8 cellular contexts compared by ENCODE assay signal in the genomic region with DNA sequence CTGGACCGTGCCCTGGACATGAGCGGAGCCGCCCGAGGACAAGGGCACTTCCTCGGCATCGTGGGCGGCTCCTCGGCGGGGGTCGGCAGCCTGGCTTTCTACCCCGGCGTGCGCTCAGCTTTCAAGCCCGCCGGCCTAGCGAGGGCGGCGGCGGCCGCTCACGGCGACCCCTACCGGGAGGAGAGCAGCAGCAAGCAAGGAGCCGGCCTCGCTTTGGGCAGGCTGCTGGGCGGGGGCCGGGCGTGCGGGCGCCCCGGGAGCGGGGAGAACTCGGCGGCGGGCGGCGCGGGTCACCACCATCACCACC. TPM values are rescaled to one million over a fixed set of nuclear protein-coding genes. Genes with fewer than 3 reads are reported as not detected.
A peak's percentile ranks its signal among the peaks of the same experiment; 100 is the strongest.
DNase-seq lines count a peak whose midpoint lies in the region; ATAC-seq and TF ChIP-seq lines count a peak whose summit lies in the region.

No MANE protein-coding gene starts in this region.

- TF ChIP-seq CTCF in dorsolateral prefrontal cortex (IDR thresholded peaks at IDR 0.05 in 54 of 56, conservative IDR thresholded peaks at IDR 0.05 in 2 of 56; ENCODE audit: low read depth in 1 of 56, partially characterized antibody in 56 of 56) = peak in 24 of 56 donors; percentile 8 to 44 (median 20)

- H3K27me3 ChIP-seq in dorsolateral prefrontal cortex = peaks cover 30 to 100% (median 100%) of the 10 kb centered on the region in 45 donors

- H3K27ac ChIP-seq in dorsolateral prefrontal cortex = no peak overlapping the region

- peak; percentile 25 for ATAC-seq in GM18517 (IDR thresholded peaks at IDR 0.05; ENCODE audit: unreplicated experiment)
- ATAC-seq in HG02970 (IDR thresholded peaks at IDR 0.05; ENCODE audit: low FRiP score, unreplicated experiment) = peak; percentile 55

- intact Hi-C loops in dorsolateral prefrontal cortex (cut with DNase I) = loop anchor here in 1 of 2 donors (10.0 kb wide), 1 partner anchor 841 kb away; no protein-coding TSS in a partner anchor

- peak overlapping the region in 57 of 59 donors; percentile 5 to 62 (median 42) for H3K4me3 ChIP-seq in dorsolateral prefrontal cortex

- peak; percentile 70 for DNase-seq in AG20443 (ENCODE audit: low spot score)
- DNase-seq in NCI-H526 treated with DMSO at 0.1 percent for 48 hours (lab: John Stamatoyannopoulos, UW) = peak; percentile 33
- DNase-seq in dorsolateral prefrontal cortex = no peak
- DNase-seq in myocyte (ENCODE audit: low read depth) = peak; percentile 28
- DNase-seq in inferior parietal cortex (ENCODE audit: extremely low spot score) = no peak
- DNase-seq in mesenteric fat pad (ENCODE audit: low spot score) = no peak

RNA-seq across cellular contexts. Expression of gene PRDM13, which starts 6.7 kb away (rescaled TPM):
- under 1 TPM in 1 of 120 experiments, not detected in 119; 0.13 TPM for total RNA-seq in dorsolateral prefrontal cortex
- total RNA-seq in myocyte = not detected in 2 replicates
- not detected for polyA plus RNA-seq in myocyte (2012)
- total RNA-seq in mesenteric fat pad = not detected

RNA-seq across cellular contexts. Expression of gene CCNC, which starts 44.9 kb away (rescaled TPM):
- total RNA-seq in dorsolateral prefrontal cortex = 10 to 100 TPM; 26.4 to 67.5 (median 43.5) TPM
- total RNA-seq in myocyte = 50.5 and 52.9 TPM in 2 replicates
- polyA plus RNA-seq in myocyte (2012) = 22.2 TPM
- 45.3 TPM for total RNA-seq in mesenteric fat pad

Comparison
In these comparisons a context has a peak if more than half of its experiments do, and no peak if none do; other contexts are left out.
1. DNase-seq: peak in AG20443 (single experiment), NCI-H526 treated with DMSO at 0.1 percent for 48 hours (single experiment) and myocyte (single experiment); none in dorsolateral prefrontal cortex (0 of 10), inferior parietal cortex (single experiment) and mesenteric fat pad (single experiment).